In the genomic region with DNA sequence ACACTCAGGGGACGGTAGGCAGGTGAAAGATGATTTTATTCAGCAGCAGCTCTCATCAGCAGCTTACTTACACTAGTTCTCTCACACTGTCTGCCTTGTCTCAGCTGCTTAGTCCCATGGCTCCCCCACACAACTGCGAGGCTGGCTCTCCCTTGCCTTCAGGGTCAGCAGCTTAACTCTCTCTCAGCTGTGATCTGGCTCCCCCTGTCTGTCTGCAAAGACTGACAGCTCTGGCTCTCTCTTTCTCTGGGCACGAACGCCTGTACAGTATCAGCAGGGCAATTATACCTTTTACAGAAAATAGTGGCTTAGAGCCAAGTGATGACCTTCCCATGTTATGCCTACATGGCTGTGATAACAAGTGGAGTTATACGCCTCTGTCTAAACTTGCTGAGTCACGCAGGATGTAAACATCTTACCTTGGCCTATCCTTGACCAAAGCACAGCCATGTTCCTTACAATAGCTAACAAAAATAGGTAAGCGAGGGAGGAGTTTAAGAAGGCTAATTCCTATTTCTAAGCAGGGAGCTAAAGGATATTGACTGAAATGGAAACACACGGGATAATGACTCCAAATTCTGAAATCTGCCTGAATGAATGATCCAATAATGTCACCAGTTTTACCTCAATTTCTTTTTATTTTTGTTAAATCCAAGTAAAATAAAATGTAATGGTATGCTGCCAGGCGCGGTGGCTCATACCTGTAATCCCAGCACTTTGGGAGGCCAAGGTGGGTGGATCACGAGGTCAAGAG, we compare ENCODE assay signal across 8 cellular contexts. TPM values are rescaled to one million over a fixed set of nuclear protein-coding genes. Genes with fewer than 3 reads are reported as not detected.
DNase-seq lines count a peak whose midpoint lies in the region; ATAC-seq and TF ChIP-seq lines count a peak whose summit lies in the region.

No MANE protein-coding gene starts in this region.

- H3K27ac Mint-ChIP-seq in WTC11, result peak overlapping the region; percentile 91

- POLR2A ChIA-PET in WTC11 (lab: Charles Lee), result interaction anchor here (2.5 kb wide), 1 partner anchor 40 kb away, joined by 7 read pairs; the partner anchor contains the start of genes EARS2 and UBFD1

- ATAC-seq in WTC11 (peak; percentile 67), GM21526 (IDR thresholded peaks at IDR 0.05; ENCODE audit: low FRiP score, unreplicated experiment) (no peak), HG02981 (IDR thresholded peaks at IDR 0.05; ENCODE audit: unreplicated experiment) (no peak)
- no peak for ATAC-seq in stimulated activated naive CD8-positive, alpha-beta T cell treated with anti-CD3 and anti-CD28 coated beads, Interleukin-15, Interleukin-2, amounts not matched to agents 100 U/mL and 50 U/mL, for 24 hours

- H3K9me3 ChIP-seq in left ventricle myocardium inferior (replicated peaks), result no peaks in the 10 kb centered on the region

- peak; percentile 48; the same call in 1 of the 2 replicates for TF ChIP-seq CTCF in GM12874 (IDR thresholded peaks at IDR 0.05; ENCODE audit: insufficient read depth, low read depth, low read length)
- no peak for TF ChIP-seq CTCF in WTC11 (IDR thresholded peaks at IDR 0.05)
- TF ChIP-seq CTCF in left ventricle myocardium inferior (IDR thresholded peaks at IDR 0.05; ENCODE audit: borderline replicate concordance), result peak; percentile 53

- peaks cover 18% of the 10 kb centered on the region for H3K36me3 Mint-ChIP-seq in WTC11

- no peak overlapping the region for H3K4me3 Mint-ChIP-seq in WTC11

- no peaks in the 10 kb centered on the region for H3K9me3 Mint-ChIP-seq in WTC11

- peak overlapping the region; percentile 96 for H3K4me3 ChIP-seq in left ventricle myocardium inferior

- no peaks in the 10 kb centered on the region for H3K27me3 Mint-ChIP-seq in WTC11 (ENCODE audit: low read depth)

- H3K36me3 ChIP-seq in left ventricle myocardium inferior, result peaks cover 35% of the 10 kb centered on the region

- H3K27me3 ChIP-seq in left ventricle myocardium inferior (ENCODE audit: low read depth), result no peaks in the 10 kb centered on the region

- peaks cover 39% of the 10 kb centered on the region for H3K4me1 ChIP-seq in left ventricle myocardium inferior

- DNase-seq in NAMALWA (ENCODE audit: low spot score), result peak; percentile 92
- peak; percentile 52 for DNase-seq in WTC11 (ENCODE audit: low spot score)
- peak; percentile 19 for DNase-seq in left ventricle myocardium inferior
- peak; percentile 24 for DNase-seq in stimulated activated naive CD8-positive, alpha-beta T cell treated with anti-CD3 and anti-CD28 coated beads, Interleukin-15, Interleukin-2, amounts not matched to agents 100 U/mL and 50 U/mL, for 24 hours
- DNase-seq in DMS114 treated with DMSO at 0.1 percent for 48 hours (lab: John Stamatoyannopoulos, UW; ENCODE audit: unreplicated experiment), result no peak

- intact Hi-C loops in left ventricle myocardium inferior (cut with micrococcal nuclease), result no loop called here

- H3K4me1 Mint-ChIP-seq in WTC11, result peaks cover 31% of the 10 kb centered on the region

- H3K27ac ChIP-seq in left ventricle myocardium inferior (replicated peaks), result peak overlapping the region; percentile 95

- CTCF ChIA-PET in WTC11 (lab: Charles Lee), result interaction anchor here (0.7 to 2.2 kb wide), 23 partner anchors 8 to 429 kb away, joined by 3 to 22 read pairs (median 4); partner anchors contain the start of genes COG7, DCTN5, EARS2 and PALB2

TF ChIP-seq in WTC11, 78 proteins besides CTCF, POLR2A, EP300 and RAD21:
- TF ChIP-seq MXD4 (CRISPR knock-in tag; IDR thresholded peaks at IDR 0.05; ENCODE audit: borderline replicate concordance) (no peak), NR3C1 (CRISPR knock-in tag; conservative IDR thresholded peaks at IDR 0.05; ENCODE audit: low read depth) (no peak), ZNF317 (CRISPR knock-in tag; IDR thresholded peaks at IDR 0.05; ENCODE audit: borderline replicate concordance, low read depth) (no peak), ATF3 (CRISPR knock-in tag; conservative IDR thresholded peaks at IDR 0.05) (no peak)
- TF ChIP-seq, protein P1, sequence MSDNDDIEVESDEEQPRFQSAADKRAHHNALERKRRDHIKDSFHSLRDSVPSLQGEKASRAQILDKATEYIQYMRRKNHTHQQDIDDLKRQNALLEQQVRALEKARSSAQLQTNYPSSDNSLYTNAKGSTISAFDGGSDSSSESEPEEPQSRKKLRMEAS (CRISPR knock-in tag; IDR thresholded peaks at IDR 0.05), result no peak

RNA-seq across cellular contexts. Expression of gene NDUFAB1, which starts 1.1 kb away (rescaled TPM):
- total RNA-seq in WTC11 (2021) (146 to 189 TPM (median 156 TPM) in 3 replicates), left ventricle myocardium inferior (464 TPM)

RNA-seq across cellular contexts. Expression of gene UBFD1, which starts 39.7 kb away (rescaled TPM):
- total RNA-seq in WTC11 (2021), result 109 to 128 TPM (median 115 TPM) in 3 replicates
- 61.4 TPM for total RNA-seq in left ventricle myocardium inferior

RNA-seq across cellular contexts. Expression of gene EARS2, which starts 40.0 kb away (rescaled TPM):
- total RNA-seq in WTC11 (2021), result 47.9 to 55.9 TPM (median 53.5 TPM) in 3 replicates
- 21.1 TPM for total RNA-seq in left ventricle myocardium inferior

RNA-seq across cellular contexts. Expression of gene PALB2, which starts 43.9 kb away (rescaled TPM):
- 23.8 to 32.1 TPM (median 25.1 TPM) in 3 replicates for total RNA-seq in WTC11 (2021)
- 4.2 TPM for total RNA-seq in left ventricle myocardium inferior

RNA-seq across cellular contexts. Expression of gene DCTN5, which starts 44.1 kb away (rescaled TPM):
- total RNA-seq in WTC11 (2021) (54.0 to 65.8 TPM (median 60.0 TPM) in 3 replicates), left ventricle myocardium inferior (40.0 TPM)
